In the genomic region with DNA sequence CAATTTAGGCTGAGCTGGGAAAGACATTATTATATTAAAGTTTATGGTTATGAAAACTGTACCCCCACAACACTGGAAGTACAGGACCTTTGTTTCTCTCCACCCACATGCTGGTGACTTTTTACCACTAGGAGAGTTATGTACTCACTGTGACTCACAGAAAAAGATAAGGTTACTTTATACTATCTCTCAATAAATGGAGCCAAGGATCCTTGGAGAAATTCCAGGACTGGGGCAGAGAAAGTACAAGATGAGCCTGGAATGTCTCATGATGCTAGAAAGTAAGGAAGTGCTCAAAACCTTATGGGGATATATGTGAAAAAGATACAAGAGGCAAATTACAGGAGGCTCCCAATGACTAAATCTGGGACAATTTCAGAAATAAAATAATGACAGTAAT, we compare ENCODE assay signal across 9 cellular contexts.
DNase-seq lines count a peak whose midpoint lies in the region; ATAC-seq and TF ChIP-seq lines count a peak whose summit lies in the region.
"Had no signal": no experiment of that assay in that cellular context is flagged by ENCODE, and none has a peak within 500 bp of the region (broad histone marks: within the 10 kb centered on the region; RNA-seq: fewer than 3 reads in every experiment).

No MANE protein-coding gene starts in this region.

- H3K9me3 Mint-ChIP-seq in naive thymus-derived CD8-positive, alpha-beta T cell = no peaks in the 10 kb centered on the region
- H3K9me3 Mint-ChIP-seq: stimulated activated naive CD8-positive, alpha-beta T cell treated with anti-CD3 and anti-CD28 coated beads, Interleukin-15, amount 100 ng/mL, for 72 hours had no signal

- DNase-seq in LoVo (ENCODE audit: low spot score) = peak; percentile 78
- DNase-seq in cardiac fibroblast (ENCODE audit: low read depth in 2 of 2) = peak; percentile 63 to 85
- no peak for DNase-seq in naive thymus-derived CD8-positive, alpha-beta T cell
- DNase-seq in body of pancreas = no peak
- DNase-seq: stimulated activated naive CD8-positive, alpha-beta T cell treated with anti-CD3 and anti-CD28 coated beads, Interleukin-15, amount 100 ng/mL, for 72 hours had no signal

- TF ChIP-seq CTCF in C4-2B (conservative IDR thresholded peaks at IDR 0.05) (peak; percentile 25; the same call in 1 of the 2 replicates), cardiac fibroblast (IDR thresholded peaks at IDR 0.05; ENCODE audit: low read depth, low read length) (peak; percentile 11), body of pancreas (IDR thresholded peaks at IDR 0.05) (peak in 1 of 7 experiments; percentile 7)

- H3K4me3 Mint-ChIP-seq in naive thymus-derived CD8-positive, alpha-beta T cell = peak overlapping the region in 1 of 10 donors; percentile 28

- no peak overlapping the region for H3K4me3 ChIP-seq in cardiac fibroblast (replicated peaks in 1 of 2; ENCODE audit: low read depth in 2 of 2, low read length in 2 of 2)
- H3K4me3 ChIP-seq in body of pancreas = no peak overlapping the region

- no peaks in the 10 kb centered on the region for H3K36me3 Mint-ChIP-seq in naive thymus-derived CD8-positive, alpha-beta T cell

- intact Hi-C loops in body of pancreas (cut with DNase I) = no loop called here

- H3K4me1 ChIP-seq in body of pancreas = peaks cover 33% of the 10 kb centered on the region

- H3K27me3 ChIP-seq in body of pancreas = no peaks in the 10 kb centered on the region

- peak overlapping the region in 6 of 10 donors; percentile 10 to 88 (median 42) for H3K27ac Mint-ChIP-seq in naive thymus-derived CD8-positive, alpha-beta T cell
- H3K27ac Mint-ChIP-seq: stimulated activated naive CD8-positive, alpha-beta T cell treated with anti-CD3 and anti-CD28 coated beads, Interleukin-15, amount 100 ng/mL, for 72 hours had no signal

- no peaks in the 10 kb centered on the region for H3K9me3 ChIP-seq in body of pancreas

- ATAC-seq in naive thymus-derived CD8-positive, alpha-beta T cell = no peak
- ATAC-seq in GM21737 (IDR thresholded peaks at IDR 0.05; ENCODE audit: unreplicated experiment) = no peak
- no peak for ATAC-seq in GM18502 (IDR thresholded peaks at IDR 0.05; ENCODE audit: poor library complexity, unreplicated experiment)
- no peak for ATAC-seq in HG02981 (IDR thresholded peaks at IDR 0.05; ENCODE audit: unreplicated experiment)
- ATAC-seq in body of pancreas = no peak
- ATAC-seq: stimulated activated naive CD8-positive, alpha-beta T cell treated with anti-CD3 and anti-CD28 coated beads, Interleukin-15, amount 100 ng/mL, for 72 hours had no signal

- POLR2A ChIA-PET in naive thymus-derived CD8-positive, alpha-beta T cell (lab: Charles Lee) = no interaction called here

- H3K4me1 Mint-ChIP-seq in naive thymus-derived CD8-positive, alpha-beta T cell = peaks cover 17 to 53% (median 46%) of the 10 kb centered on the region in 4 donors

- no peak for TF ChIP-seq POLR2A in body of pancreas (IDR thresholded peaks at IDR 0.05)

- H3K36me3 ChIP-seq in body of pancreas (replicated peaks in 1 of 2; ENCODE audit: insufficient read depth in 1 of 2, low read depth in 2 of 2) = no peaks in the 10 kb centered on the region

- H3K27me3 Mint-ChIP-seq in naive thymus-derived CD8-positive, alpha-beta T cell = no peaks in the 10 kb centered on the region
- H3K27me3 Mint-ChIP-seq: stimulated activated naive CD8-positive, alpha-beta T cell treated with anti-CD3 and anti-CD28 coated beads, Interleukin-15, amount 100 ng/mL, for 72 hours had no signal

- H3K27ac ChIP-seq in C4-2B (no peak overlapping the region), body of pancreas (no peak overlapping the region)

Comparison
In these comparisons a context has a peak if more than half of its experiments do, and no peak if none do; other contexts are left out.
1. DNase-seq: peak in LoVo (single experiment) and cardiac fibroblast (2 of 2); none in naive thymus-derived CD8-positive, alpha-beta T cell (0 of 10) and body of pancreas (0 of 4).